Comparison of ENCODE assay signal across 20 cellular contexts in the genomic region with DNA sequence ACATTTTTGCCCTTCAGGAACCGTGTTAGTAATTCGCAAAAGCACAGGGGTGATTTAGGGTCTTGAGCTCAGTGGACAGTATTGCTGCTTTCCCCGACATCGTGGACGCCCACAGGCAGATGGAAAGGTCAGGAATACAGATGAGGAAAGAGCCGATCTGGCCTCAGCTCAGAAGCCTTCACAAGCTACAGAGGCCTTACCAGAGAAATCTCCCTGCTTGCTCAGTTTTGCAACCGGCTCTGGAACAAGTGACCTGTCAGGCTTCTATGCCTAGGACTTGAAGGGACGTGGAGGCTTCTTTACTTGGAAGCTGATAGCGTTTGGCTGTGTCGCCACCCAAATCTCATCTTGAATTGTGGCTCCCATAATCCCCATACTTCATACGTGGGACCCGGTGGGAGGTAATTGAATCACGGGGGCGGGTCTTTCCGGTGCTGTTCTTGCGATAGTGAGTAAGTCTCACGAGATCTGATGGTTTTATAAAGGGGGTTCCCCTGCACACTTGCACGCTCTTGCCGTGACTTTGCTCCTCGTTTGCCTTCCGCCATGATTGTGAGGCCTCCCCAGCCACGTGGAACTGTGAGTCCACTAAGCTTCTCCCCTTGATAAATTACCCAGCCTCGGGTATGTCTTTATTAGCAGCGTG.
A peak's percentile ranks its signal among the peaks of the same experiment; 100 is the strongest.
DNase-seq lines count a peak whose midpoint lies in the region; ATAC-seq, FAIRE-seq and TF ChIP-seq lines count a peak whose summit lies in the region.
"Had no signal": no experiment of that assay in that cellular context is flagged by ENCODE, and none has a peak within 500 bp of the region (broad histone marks: within the 10 kb centered on the region; RNA-seq: fewer than 3 reads in every experiment).

No MANE protein-coding gene starts in this region.

- no TSS peak for BruUV-seq in HepG2 (replicated peaks; lab: Mats Ljungman, UMichigan)

- DNase-seq in right cardiac atrium: peak in 2 of 3 donors; percentile 47 to 63
- DNase-seq in Right ventricle myocardium superior: no peak
- no peak for DNase-seq in HepG2 (ENCODE audit: low spot score)
- DNase-seq in posterior vena cava (ENCODE audit: low spot score): peak; percentile 88
- DNase-seq in DMS 273 treated with DMSO at 0.1 percent for 48 hours (lab: John Stamatoyannopoulos, UW): no peak
- DNase-seq in activated T-helper 2 cell treated with anti-CD3 and anti-CD28 coated beads, Interferon-gamma antibody, Interleukin-2, Interleukin-4, amounts not matched to agents 10 μg/mL and 5 μg/mL and 100 μg/mL, durations not matched to agents 14 hours and 24 hours and 36 hours (ENCODE audit: low spot score): no peak
- no peak for DNase-seq in GM19239 (ENCODE audit: insufficient read length, low spot score)
- no peak for DNase-seq in germinal center (ENCODE audit: low spot score)
- DNase-seq: GF-D8, H7, NCI-H1092 treated with DMSO at 0.1 percent for 48 hours, NCI-H1694 treated with DMSO at 0.1 percent for 48 hours, NCI-H2107, NCI-H2227 treated with DMSO at 0.1 percent for 48 hours, NCI-H524, PC-9 had no signal

- H3K27ac ChIP-seq in right cardiac atrium (ENCODE audit: low read length) (peak overlapping the region; percentile 40), HepG2 (ENCODE audit: extremely low read length, insufficient read depth, low read length) (peak overlapping the region; percentile 62)
- H3K27ac ChIP-seq: BLaER1 treated with 17β-estradiol and CSF1 and Interleukin-3, amounts not matched to agents 10 nM and 100 nM; KMS-11; PC-9 had no signal

- H3K27me3 ChIP-seq in right cardiac atrium (ENCODE audit: control insufficient read depth, insufficient read depth) (no peaks in the 10 kb centered on the region), HepG2 (ENCODE audit: control insufficient read depth in 1 of 2, insufficient read depth in 2 of 2, low read length in 2 of 2) (no peaks in the 10 kb centered on the region)
- H3K27me3 ChIP-seq: BLaER1 treated with 17β-estradiol and CSF1 and Interleukin-3, amounts not matched to agents 10 nM and 100 nM; MG63 had no signal

- ATAC-seq in right cardiac atrium: peak; percentile 31 to 45
- ATAC-seq in Right ventricle myocardium superior (ENCODE audit: poor library complexity): no peak
- no peak for ATAC-seq in HepG2

- POLR2A ChIA-PET in HepG2 (lab: Yijun Ruan, JAX): interaction anchor here (1.1 kb wide), 1 partner anchor 27 kb away, joined by 3 read pairs; no protein-coding TSS in a partner anchor

- H3K9me3 ChIP-seq in right cardiac atrium (ENCODE audit: control insufficient read depth, low read length) (no peaks in the 10 kb centered on the region), HepG2 (ENCODE audit: low read length) (no peaks in the 10 kb centered on the region)
- H3K9me3 ChIP-seq: MG63 had no signal

- H3K27me3 Mint-ChIP-seq in activated T-helper 2 cell treated with anti-CD3 and anti-CD28 coated beads, Interferon-gamma antibody, Interleukin-2, Interleukin-4, amounts not matched to agents 10 μg/mL and 5 μg/mL and 100 μg/mL, durations not matched to agents 14 hours and 24 hours and 36 hours (ENCODE audit: low read depth): no peaks in the 10 kb centered on the region

- no peaks in the 10 kb centered on the region for H3K79me2 ChIP-seq in HepG2 (ENCODE audit: insufficient read depth, low read length)

- H3K4me1 ChIP-seq in right cardiac atrium (ENCODE audit: control insufficient read depth, insufficient read depth, low read length) (peaks cover 2% of the 10 kb centered on the region), HepG2 (ENCODE audit: insufficient read depth, low read length) (peaks cover 26% of the 10 kb centered on the region)
- H3K4me1 ChIP-seq: BLaER1 treated with 17β-estradiol and CSF1 and Interleukin-3, amounts not matched to agents 10 nM and 100 nM had no signal

- H2AFZ ChIP-seq in HepG2 (ENCODE audit: low read length): peak overlapping the region; percentile 18
- H2AFZ ChIP-seq: PC-9 had no signal

- no peaks in the 10 kb centered on the region for H3K36me3 ChIP-seq in HepG2 (replicated peaks in 1 of 2; ENCODE audit: control insufficient read depth in 1 of 2, insufficient read depth in 2 of 2, low read length in 2 of 2)
- H3K36me3 ChIP-seq: MG63 had no signal

- no peaks in the 10 kb centered on the region for H3K9me3 Mint-ChIP-seq in activated T-helper 2 cell treated with anti-CD3 and anti-CD28 coated beads, Interferon-gamma antibody, Interleukin-2, Interleukin-4, amounts not matched to agents 10 μg/mL and 5 μg/mL and 100 μg/mL, durations not matched to agents 14 hours and 24 hours and 36 hours

- no peak overlapping the region for H3K27ac Mint-ChIP-seq in activated T-helper 2 cell treated with anti-CD3 and anti-CD28 coated beads, Interferon-gamma antibody, Interleukin-2, Interleukin-4, amounts not matched to agents 10 μg/mL and 5 μg/mL and 100 μg/mL, durations not matched to agents 14 hours and 24 hours and 36 hours

- FAIRE-seq in HepG2 (lab: Jason Lieb, UNC): no peak
- FAIRE-seq in GM19239 (lab: Jason Lieb, UNC): no peak
- FAIRE-seq: A204.1 had no signal

- no peaks in the 10 kb centered on the region for H3K36me3 Mint-ChIP-seq in activated T-helper 2 cell treated with anti-CD3 and anti-CD28 coated beads, Interferon-gamma antibody, Interleukin-2, Interleukin-4, amounts not matched to agents 10 μg/mL and 5 μg/mL and 100 μg/mL, durations not matched to agents 14 hours and 24 hours and 36 hours (ENCODE audit: low read depth)

- no peak overlapping the region for H3K9ac ChIP-seq in HepG2 (ENCODE audit: insufficient read depth, low read depth, low read length)
- H3K9ac ChIP-seq: BLaER1 treated with 17β-estradiol and CSF1 and Interleukin-3, amounts not matched to agents 10 nM and 100 nM; KMS-11 had no signal

- CTCF ChIA-PET in HepG2 (lab: Yijun Ruan, JAX; ENCODE audit: low intra/inter-chr PET ratio, low total read pairs): no interaction called here

- 80% methylated on average over 24 of the region's 24 CpGs for WGBS in right cardiac atrium
- 90% methylated on average over 19 of the region's 24 CpGs for WGBS in HepG2 (ENCODE audit: low lambda C conversion rate)

- no peak for TF ChIP-seq RAD21 in HepG2 (CRISPR knock-in tag; IDR thresholded peaks at IDR 0.05)

- TF ChIP-seq EP300 in HepG2 (IDR thresholded peaks at IDR 0.05; ENCODE audit: low read depth in 2 of 2, low read length in 2 of 2) (no peak), HepG2 (CRISPR knock-in tag; IDR thresholded peaks at IDR 0.05; ENCODE audit: borderline replicate concordance) (no peak)

- H3K4me2 ChIP-seq in HepG2 (ENCODE audit: low read depth, low read length): peak overlapping the region; percentile 71; the same call in 1 of the 2 replicates
- H3K4me2 ChIP-seq: BLaER1 treated with 17β-estradiol and CSF1 and Interleukin-3, amounts not matched to agents 10 nM and 100 nM; KMS-11; PC-9 had no signal

- no peak for TF ChIP-seq POLR2A in HepG2 (IDR thresholded peaks at IDR 0.05; ENCODE audit: insufficient read depth in 1 of 2, low read depth in 2 of 2, low read length in 2 of 2)

- H3K4me1 Mint-ChIP-seq in activated T-helper 2 cell treated with anti-CD3 and anti-CD28 coated beads, Interferon-gamma antibody, Interleukin-2, Interleukin-4, amounts not matched to agents 10 μg/mL and 5 μg/mL and 100 μg/mL, durations not matched to agents 14 hours and 24 hours and 36 hours (ENCODE audit: low read depth): no peaks in the 10 kb centered on the region

- no peak for TF ChIP-seq CTCF in HepG2 (CRISPR knock-in tag; IDR thresholded peaks at IDR 0.05)

- no peak overlapping the region for H3K4me3 Mint-ChIP-seq in activated T-helper 2 cell treated with anti-CD3 and anti-CD28 coated beads, Interferon-gamma antibody, Interleukin-2, Interleukin-4, amounts not matched to agents 10 μg/mL and 5 μg/mL and 100 μg/mL, durations not matched to agents 14 hours and 24 hours and 36 hours (ENCODE audit: low read depth)

- intact Hi-C loops in right cardiac atrium (cut with DNase I) (no loop called here), Right ventricle myocardium superior (cut with DNase I) (no loop called here), HepG2 (cut with micrococcal nuclease; ENCODE audit: unreplicated experiment) (no loop called here), posterior vena cava (cut with DNase I) (no loop called here)
- intact Hi-C loops in activated T-helper 2 cell treated with anti-CD3 and anti-CD28 coated beads, Interferon-gamma antibody, Interleukin-2, Interleukin-4, amounts not matched to agents 10 μg/mL and 5 μg/mL and 100 μg/mL, durations not matched to agents 14 hours and 24 hours and 36 hours (cut with micrococcal nuclease): no loop called here

- H3K4me3 ChIP-seq in right cardiac atrium (ENCODE audit: low read length) (no peak overlapping the region), HepG2 (replicated peaks in 1 of 3; ENCODE audit: insufficient read depth in 1 of 3, low read depth in 2 of 3, low read length in 3 of 3) (no peak overlapping the region)
- H3K4me3 ChIP-seq: BLaER1 treated with 17β-estradiol and CSF1 and Interleukin-3, amounts not matched to agents 10 nM and 100 nM; MG63; PC-9 had no signal

- in situ Hi-C loops in HepG2 (cut with HindIII; ENCODE audit: extremely low pct_ligation_motif_present, low pct_unique_long_range_greater_than_20kb): no loop called here

- no peaks in the 10 kb centered on the region for H4K20me1 ChIP-seq in HepG2 (ENCODE audit: insufficient read depth, low read length)
- H4K20me1 ChIP-seq: BLaER1 treated with 17β-estradiol and CSF1 and Interleukin-3, amounts not matched to agents 10 nM and 100 nM had no signal

TF ChIP-seq in HepG2, 621 proteins besides CTCF, POLR2A, EP300 and RAD21:
- no peak for TF ChIP-seq NR2F2 (IDR thresholded peaks at IDR 0.05; ENCODE audit: borderline replicate concordance, low read depth)
- TF ChIP-seq HIVEP1 (CRISPR knock-in tag; IDR thresholded peaks at IDR 0.05): no peak
- no peak for TF ChIP-seq ZSCAN20 (CRISPR knock-in tag; IDR thresholded peaks at IDR 0.05; ENCODE audit: borderline replicate concordance)
- TF ChIP-seq NRL (CRISPR knock-in tag; IDR thresholded peaks at IDR 0.05; ENCODE audit: borderline replicate concordance): no peak

Comparison
In these comparisons a context has a peak if more than half of its experiments do, and no peak if none do; other contexts are left out.
1. ATAC-seq: peak in right cardiac atrium (2 of 2); none in Right ventricle myocardium superior (single experiment) and HepG2 (single experiment).
2. DNase-seq: peak in right cardiac atrium (2 of 3) and posterior vena cava (single experiment); none in Right ventricle myocardium superior (single experiment), HepG2 (single experiment), DMS 273 treated with DMSO at 0.1 percent for 48 hours (single experiment), activated T-helper 2 cell treated with anti-CD3 and anti-CD28 coated beads, Interferon-gamma antibody, Interleukin-2, Interleukin-4, amounts not matched to agents 10 μg/mL and 5 μg/mL and 100 μg/mL, durations not matched to agents 14 hours and 24 hours and 36 hours (single experiment), GM19239 (single experiment) and germinal center (single experiment).